ENCODE assay signal across 7 cellular contexts in genomic region chr5:141922827-141923442, GRCh38. TPM values are rescaled to one million over a fixed set of nuclear protein-coding genes. Genes with fewer than 3 reads are reported as not detected.
A peak's percentile ranks its signal among the peaks of the same experiment; 100 is the strongest.
DNase-seq lines count a peak whose midpoint lies in the region; ATAC-seq and TF ChIP-seq lines count a peak whose summit lies in the region.
"Not testable (repeated sequence)": the region's sequence is repeated elsewhere in the genome, so short reads cannot be mapped to it uniquely, and the experiment has no call there.

No MANE protein-coding gene starts in this region.

- CTCF ChIA-PET in IMR-90 (lab: Yijun Ruan, JAX) (interaction anchor here (0.7 to 2.6 kb wide), 3 partner anchors 35 to 225 kb away, joined by 3 to 11 read pairs (median 7); partner anchors contain the start of gene PCDH12), mammary epithelial cell (lab: Charles Lee; ENCODE audit: low non-redundant PET) (interaction anchor here (0.6 kb wide), 1 partner anchor 258 kb away, joined by 3 read pairs; no protein-coding TSS in a partner anchor)
- CTCF ChIA-PET in activated CD4-positive, alpha-beta T cell treated with anti-CD3 and anti-CD28 coated beads for 36 hours (lab: Charles Lee) = interaction anchor here (0.7 to 3.0 kb wide), 13 partner anchors 19 to 445 kb away, joined by 3 to 18 read pairs (median 3); partner anchors contain the start of gene RNF14

- H3K4me2 ChIP-seq in IMR-90 (ENCODE audit: low read depth, low read length) = peak overlapping the region; percentile 99
- H3K4me2 ChIP-seq in mammary epithelial cell (ENCODE audit: insufficient read depth, low read depth, low read length) = peak overlapping the region; percentile 95
- peak overlapping the region; percentile 98 for H3K4me2 ChIP-seq in skeletal muscle satellite cell (ENCODE audit: low read length)

- POLR2A ChIA-PET in IMR-90 (lab: Charles Lee; ENCODE audit: unreplicated experiment) = interaction anchor here (0.6 kb wide), 1 partner anchor 1576 kb away, joined by 4 read pairs; the partner anchor contains the start of gene HBEGF
- POLR2A ChIA-PET in activated CD4-positive, alpha-beta T cell treated with anti-CD3 and anti-CD28 coated beads for 36 hours (lab: Charles Lee) = interaction anchor here (0.6 to 1.6 kb wide), 8 partner anchors 38 to 286 kb away, joined by 3 to 8 read pairs (median 4); partner anchors contain the start of genes HDAC3, RELL2 and RNF14

- H3K79me1 ChIP-seq in IMR-90 (ENCODE audit: low read depth in 1 of 2, low read length in 2 of 2) = peaks cover 27 to 30% of the 10 kb centered on the region in 2 experiments

- H3K79me2 ChIP-seq in mammary epithelial cell (ENCODE audit: insufficient read depth, low read length) = peaks cover 25% of the 10 kb centered on the region

- peaks cover 16% of the 10 kb centered on the region for H3K4me1 Mint-ChIP-seq in activated CD4-positive, alpha-beta T cell treated with anti-CD3 and anti-CD28 coated beads for 36 hours
- not testable (repeated sequence) for H3K4me1 Mint-ChIP-seq in glutamatergic neuron (ENCODE audit: low read depth, unreplicated experiment)
- peaks cover 12% of the 10 kb centered on the region for H3K4me1 Mint-ChIP-seq in mesothelial cell of epicardium

- H3K9me3 Mint-ChIP-seq in activated CD4-positive, alpha-beta T cell treated with anti-CD3 and anti-CD28 coated beads for 36 hours (ENCODE audit: low read depth); glutamatergic neuron (ENCODE audit: unreplicated experiment); mesothelial cell of epicardium: not testable (repeated sequence)

- in situ Hi-C loops in IMR-90 (cut with MboI; ENCODE audit: low sequenced_read_pairs); mammary epithelial cell (cut with MboI; ENCODE audit: low sequenced_read_pairs in 2 of 2): not testable (repeated sequence)

- H2AFZ ChIP-seq in IMR-90 (replicated peaks; ENCODE audit: low read length, poor library complexity) (peak overlapping the region; percentile 99), mammary epithelial cell (ENCODE audit: low read depth, low read length) (peak overlapping the region; percentile 98)

- WGBS in IMR-90 (ENCODE audit: extremely low coverage in 2 of 2, insufficient read length in 1 of 2), 2 experiments = 12% methylated on average over 4 of the region's 28 CpGs; no CpG with 5 or more reads in 1 of the 2 experiments
- 36% methylated on average over 23 of the region's 28 CpGs for WGBS in mammary epithelial cell (ENCODE audit: low coverage, missing lambda C conversion rate)

- H2AK9ac ChIP-seq in IMR-90 (replicated peaks; ENCODE audit: low read depth, low read length, poor library complexity) = peak overlapping the region; percentile 96

- H2BK20ac ChIP-seq in IMR-90 (ENCODE audit: low read depth, low read length) = not testable (repeated sequence)

- H3K4me1 ChIP-seq in IMR-90 (ENCODE audit: control insufficient read depth, insufficient read depth, low read length); mammary epithelial cell (ENCODE audit: insufficient read depth, low read length): not testable (repeated sequence)
- peaks cover 13% of the 10 kb centered on the region for H3K4me1 ChIP-seq in skeletal muscle satellite cell (ENCODE audit: control insufficient read depth, insufficient read depth, low read length)

- not testable (repeated sequence) for H3K27me3 ChIP-seq in IMR-90 (ENCODE audit: control insufficient read depth, insufficient read depth, low read length); mammary epithelial cell (ENCODE audit: insufficient read depth, low read length); skeletal muscle satellite cell (ENCODE audit: control insufficient read depth, insufficient read depth, low read length)

- peak overlapping the region; percentile 84 for H2BK5ac ChIP-seq in IMR-90 (ENCODE audit: low read depth, low read length, poor library complexity, severe bottlenecking)

- DNase-seq in IMR-90; mammary epithelial cell; glutamatergic neuron; mesothelial cell of epicardium (ENCODE audit: low spot score in 2 of 2, unreplicated experiment in 2 of 2): not testable (repeated sequence)
- DNase-seq in activated CD4-positive, alpha-beta T cell treated with anti-CD3 and anti-CD28 coated beads for 36 hours = peak; percentile 51

- ATAC-seq in GM18907 (IDR thresholded peaks at IDR 0.05; ENCODE audit: unreplicated experiment) = peak; percentile 12
- not testable (repeated sequence) for ATAC-seq in IMR-90 (ENCODE audit: low read depth)
- ATAC-seq in activated CD4-positive, alpha-beta T cell treated with anti-CD3 and anti-CD28 coated beads for 36 hours = peak; percentile 2

- H3K36me3 Mint-ChIP-seq in activated CD4-positive, alpha-beta T cell treated with anti-CD3 and anti-CD28 coated beads for 36 hours (ENCODE audit: low read depth) = peaks cover 12% of the 10 kb centered on the region
- not testable (repeated sequence) for H3K36me3 Mint-ChIP-seq in glutamatergic neuron (ENCODE audit: unreplicated experiment)
- H3K36me3 Mint-ChIP-seq in mesothelial cell of epicardium = peaks cover 17% of the 10 kb centered on the region

- not testable (repeated sequence) for H3K27me3 Mint-ChIP-seq in activated CD4-positive, alpha-beta T cell treated with anti-CD3 and anti-CD28 coated beads for 36 hours; glutamatergic neuron (ENCODE audit: unreplicated experiment); mesothelial cell of epicardium (ENCODE audit: low read depth)

- H3K18ac ChIP-seq in IMR-90 (ENCODE audit: low read depth, low read length) = peak overlapping the region; percentile 56

- H3K4ac ChIP-seq in IMR-90 (ENCODE audit: low read depth, low read length) = peak overlapping the region; percentile 81

- H3K27ac Mint-ChIP-seq in activated CD4-positive, alpha-beta T cell treated with anti-CD3 and anti-CD28 coated beads for 36 hours = peak overlapping the region; percentile 96
- H3K27ac Mint-ChIP-seq in glutamatergic neuron (ENCODE audit: unreplicated experiment) (peak overlapping the region; percentile 43), mesothelial cell of epicardium (peak overlapping the region; percentile 96)

- peak overlapping the region; percentile 85 for H3K14ac ChIP-seq in IMR-90 (replicated peaks; ENCODE audit: low read depth, low read length)

- H3K9ac ChIP-seq in IMR-90 (ENCODE audit: low read depth, low read length) (peak overlapping the region; percentile 83), mammary epithelial cell (ENCODE audit: insufficient read depth, low read length) (peak overlapping the region; percentile 87), skeletal muscle satellite cell (ENCODE audit: low read depth, low read length) (peak overlapping the region; percentile 95)

- H3K9me3 ChIP-seq in IMR-90 (ENCODE audit: control insufficient read depth, insufficient read depth, low read length); mammary epithelial cell (replicated peaks; ENCODE audit: insufficient read depth, low read length); skeletal muscle satellite cell (replicated peaks; ENCODE audit: low read length): not testable (repeated sequence)

- not testable (repeated sequence) for TF ChIP-seq POLR2A in IMR-90 (IDR thresholded peaks at IDR 0.05; ENCODE audit: low read depth, low read length)

- H3K36me3 ChIP-seq in IMR-90 (ENCODE audit: control insufficient read depth, insufficient read depth, low read length) (peaks cover 14% of the 10 kb centered on the region), mammary epithelial cell (ENCODE audit: insufficient read depth, low read length) (peaks cover 17% of the 10 kb centered on the region), skeletal muscle satellite cell (ENCODE audit: insufficient read depth, low read length) (peaks cover 24% of the 10 kb centered on the region)

- H3K23ac ChIP-seq in IMR-90 (ENCODE audit: low read depth, low read length) = peak overlapping the region; percentile 40; the same call in 1 of the 2 replicates

- intact Hi-C loops in IMR-90 (cut with micrococcal nuclease) = not testable (repeated sequence)
- intact Hi-C loops in activated CD4-positive, alpha-beta T cell treated with anti-CD3 and anti-CD28 coated beads for 36 hours (cut with DNase I, micrococcal nuclease) = loop anchor here (1.0 to 10.0 kb wide), 7 partner anchors 46 to 598 kb away; partner anchors contain the start of genes RNF14 (in 2 of the 2), DIAPH1 (in 1 of the 2), NDFIP1 (in 1 of the 2) and TAF7 (in 1 of the 2)
- intact Hi-C loops in mammary epithelial cell (cut with micrococcal nuclease) = loop anchor here (1.0 kb wide), 1 partner anchor 13 kb away; no protein-coding TSS in a partner anchor

- H2BK15ac ChIP-seq in IMR-90 (ENCODE audit: low read depth, low read length) = not testable (repeated sequence)

- H3K27ac ChIP-seq in IMR-90 (ENCODE audit: insufficient read depth, low read length) = peak overlapping the region; percentile 99
- H3K27ac ChIP-seq in mammary epithelial cell (ENCODE audit: insufficient read depth, low read depth, low read length) = peak overlapping the region; percentile 81

- peak overlapping the region; percentile 90 for H3K4me3 Mint-ChIP-seq in activated CD4-positive, alpha-beta T cell treated with anti-CD3 and anti-CD28 coated beads for 36 hours
- H3K4me3 Mint-ChIP-seq in glutamatergic neuron (ENCODE audit: unreplicated experiment) (peak overlapping the region; percentile 95), mesothelial cell of epicardium (peak overlapping the region; percentile 68)

- dilution Hi-C loops in IMR-90 (cut with HindIII; ENCODE audit: low sequenced_read_pairs, unreplicated experiment); mammary epithelial cell (cut with HindIII; ENCODE audit: low sequenced_read_pairs): not testable (repeated sequence)

- H4K8ac ChIP-seq in IMR-90 (ENCODE audit: low read depth in 2 of 2, low read length in 2 of 2) = peak overlapping the region; percentile 98 to 99

- H4K20me1 ChIP-seq in IMR-90 (ENCODE audit: insufficient read depth, low read length); mammary epithelial cell (ENCODE audit: insufficient read depth, low read length): not testable (repeated sequence)

- H3K56ac ChIP-seq in IMR-90 (ENCODE audit: extremely low read depth, insufficient read depth, low read length) = peak overlapping the region; percentile 65; the same call in 1 of the 2 replicates

- not testable (repeated sequence) for H3K9me1 ChIP-seq in IMR-90 (ENCODE audit: insufficient read depth, low read length)

- H4K91ac ChIP-seq in IMR-90 (ENCODE audit: insufficient read depth, low read depth, low read length) = peak overlapping the region; percentile 75

- TF ChIP-seq RAD21 in IMR-90 (IDR thresholded peaks at IDR 0.05; ENCODE audit: low read length) = not testable (repeated sequence)

- H3K4me3 ChIP-seq in IMR-90 (ENCODE audit: insufficient read depth, low read depth, low read length) = peak overlapping the region; percentile 80
- H3K4me3 ChIP-seq in mammary epithelial cell (replicated peaks in 1 of 3; ENCODE audit: insufficient read depth in 1 of 3, low read depth in 2 of 3, low read length in 3 of 3) = peak overlapping the region; percentile 83 to 94 (median 89)
- H3K4me3 ChIP-seq in skeletal muscle satellite cell (ENCODE audit: low read length) = peak overlapping the region; percentile 80

- TF ChIP-seq CTCF in IMR-90 (conservative IDR thresholded peaks at IDR 0.05; ENCODE audit: low read depth, low read length); mammary epithelial cell (conservative IDR thresholded peaks at IDR 0.05 in 1 of 2, IDR thresholded peaks at IDR 0.05 in 1 of 2; ENCODE audit: extremely low read depth in 1 of 2, insufficient read depth in 1 of 2, low read depth in 1 of 2, low read length in 2 of 2); glutamatergic neuron (IDR thresholded peaks at IDR 0.05; ENCODE audit: partially characterized antibody, unreplicated experiment); mesothelial cell of epicardium (IDR thresholded peaks at IDR 0.05; ENCODE audit: unreplicated experiment): not testable (repeated sequence)

- H2BK120ac ChIP-seq in IMR-90 (ENCODE audit: low read depth, low read length) = 0 out of 2 replicates have a peak overlapping the region, but pooled peaks have one; percentile 8

- H2AK5ac ChIP-seq in IMR-90 (ENCODE audit: low read depth, low read length) = peak overlapping the region; percentile 83

- H4K5ac ChIP-seq in IMR-90 (ENCODE audit: low read depth, low read length) = peak overlapping the region; percentile 95

- TSS peak; percentile 70 for BruUV-seq in IMR-90 (replicated peaks; lab: Mats Ljungman, UMichigan)
- not testable (repeated sequence) for BruUV-seq in mammary epithelial cell (replicated peaks; lab: Mats Ljungman, UMichigan)

RNA-seq across cellular contexts. Expression of gene DELE1, which starts 0.7 kb away (rescaled TPM):
- 26.1 and 28.0 TPM in 2 replicates for total RNA-seq in IMR-90 (2012; rRNA removed)
- 66.1 and 73.3 TPM in 2 replicates for polyA plus RNA-seq in IMR-90 (2012; rRNA removed)
- 39.9 and 41.3 TPM in 2 replicates for polyA plus RNA-seq in IMR-90 (2012; cell fraction: cytosol; rRNA removed)
- 169 and 191 TPM in 2 replicates for polyA plus RNA-seq in IMR-90 (2012; cell fraction: nucleus; rRNA removed; ENCODE audit: low replicate concordance)
- 10 to 100 TPM; 48.7 to 56.1 TPM for total RNA-seq in activated CD4-positive, alpha-beta T cell treated with anti-CD3 and anti-CD28 coated beads for 36 hours
- total RNA-seq in mammary epithelial cell = 10 to 100 TPM; 39.5 to 51.4 TPM
- polyA plus RNA-seq in mammary epithelial cell = 39.8 TPM
- polyA minus RNA-seq in mammary epithelial cell = 37.7 TPM
- total RNA-seq in glutamatergic neuron (ENCODE audit: unreplicated experiment) = 108 TPM
- 85.4 to 91.5 TPM (median 88.3 TPM) in 3 replicates for total RNA-seq in mesothelial cell of epicardium
- 24.8 and 34.3 TPM in 2 replicates for total RNA-seq in skeletal muscle satellite cell (2012; rRNA removed)

RNA-seq across cellular contexts. Expression of gene PCDH12, which starts 35.1 kb away (rescaled TPM):
- total RNA-seq in IMR-90 (2012; rRNA removed) (under 0.01 and 0.18 TPM in 2 replicates), mammary epithelial cell (1 to 10 TPM in 1 of 2 donors, under 1 TPM in 1; 0.17 to 1.2 TPM), glutamatergic neuron (ENCODE audit: unreplicated experiment) (1.7 TPM), mesothelial cell of epicardium (0.07 to 0.29 TPM (median 0.18 TPM) in 3 replicates)
- polyA plus RNA-seq in IMR-90 (2012; rRNA removed) (0.01 and 0.02 TPM in 2 replicates), mammary epithelial cell (0.07 TPM)
- 0.01 TPM in 1 of 2 replicates, not detected in the other for polyA plus RNA-seq in IMR-90 (2012; cell fraction: cytosol; rRNA removed)
- polyA plus RNA-seq in IMR-90 (2012; cell fraction: nucleus; rRNA removed; ENCODE audit: low replicate concordance) = 0.02 TPM in 1 of 2 replicates, not detected in the other
- under 1 TPM; 0.70 to 0.80 TPM for total RNA-seq in activated CD4-positive, alpha-beta T cell treated with anti-CD3 and anti-CD28 coated beads for 36 hours
- 0.10 TPM for polyA minus RNA-seq in mammary epithelial cell
- total RNA-seq in skeletal muscle satellite cell (2012; rRNA removed) = 1.7 and 4.8 TPM in 2 replicates

RNA-seq across cellular contexts. Expression of gene PCDH1, which starts 44.7 kb away (rescaled TPM):
- total RNA-seq in IMR-90 (2012; rRNA removed) (0.83 and 0.90 TPM in 2 replicates), mammary epithelial cell (10 to 100 TPM; 41.7 to 41.8 TPM), glutamatergic neuron (ENCODE audit: unreplicated experiment) (7.9 TPM), mesothelial cell of epicardium (5.1 to 6.1 TPM (median 5.4 TPM) in 3 replicates)
- polyA plus RNA-seq in IMR-90 (2012; rRNA removed) (0.74 and 0.82 TPM in 2 replicates), mammary epithelial cell (41.7 TPM)
- 0.26 and 0.82 TPM in 2 replicates for polyA plus RNA-seq in IMR-90 (2012; cell fraction: cytosol; rRNA removed)
- 0.44 and 0.89 TPM in 2 replicates for polyA plus RNA-seq in IMR-90 (2012; cell fraction: nucleus; rRNA removed; ENCODE audit: low replicate concordance)
- not detected for total RNA-seq in activated CD4-positive, alpha-beta T cell treated with anti-CD3 and anti-CD28 coated beads for 36 hours
- 130 TPM for polyA minus RNA-seq in mammary epithelial cell
- under 0.01 TPM in 1 of 2 replicates, not detected in the other for total RNA-seq in skeletal muscle satellite cell (2012; rRNA removed)

RNA-seq across cellular contexts. Expression of gene RNF14, which starts 46.0 kb away (rescaled TPM):
- total RNA-seq in IMR-90 (2012; rRNA removed) = 78.6 and 106 TPM in 2 replicates
- 27.0 and 36.1 TPM in 2 replicates for polyA plus RNA-seq in IMR-90 (2012; rRNA removed)
- polyA plus RNA-seq in IMR-90 (2012; cell fraction: cytosol; rRNA removed) = 11.7 and 16.9 TPM in 2 replicates
- 5.1 and 20.8 TPM in 2 replicates for polyA plus RNA-seq in IMR-90 (2012; cell fraction: nucleus; rRNA removed; ENCODE audit: low replicate concordance)
- total RNA-seq in activated CD4-positive, alpha-beta T cell treated with anti-CD3 and anti-CD28 coated beads for 36 hours = 10 to 100 TPM; 35.7 to 38.0 TPM
- 10 to 100 TPM; 60.4 to 93.7 TPM for total RNA-seq in mammary epithelial cell
- polyA plus RNA-seq in mammary epithelial cell = 33.2 TPM
- polyA minus RNA-seq in mammary epithelial cell = 145 TPM
- total RNA-seq in glutamatergic neuron (ENCODE audit: unreplicated experiment) = 60.8 TPM
- 34.0 to 36.5 TPM (median 35.1 TPM) in 3 replicates for total RNA-seq in mesothelial cell of epicardium
- 58.8 and 79.7 TPM in 2 replicates for total RNA-seq in skeletal muscle satellite cell (2012; rRNA removed)

Comparison
In these comparisons a context has a peak if more than half of its experiments do, and no peak if none do; other contexts are left out.
1. H3K27ac Mint-ChIP-seq: peak in every context shown above with its lines; median percentile 96 in activated CD4-positive, alpha-beta T cell treated with anti-CD3 and anti-CD28 coated beads for 36 hours; 96 in mesothelial cell of epicardium; 43 in glutamatergic neuron.